ENCODE assay signal across 8 cellular contexts in genomic region chr13:110561335-110562033, GRCh38. TPM values are rescaled to one million over a fixed set of nuclear protein-coding genes. Genes with fewer than 3 reads are reported as not detected.
DNase-seq lines count a peak whose midpoint lies in the region; TF ChIP-seq lines count a peak whose summit lies in the region.

Gene RAB20, minus strand, starts transcription at chr13:110561722. Its CDS starts 203 bp downstream, at chr13:110561519.

- intact Hi-C loops in sigmoid colon (cut with DNase I), result loop anchor here (2.0 to 10.0 kb wide), 5 partner anchors 51 to 774 kb away; partner anchors contain the start of gene IRS2

- 1 to 2% methylated on average over 81 of the region's 81 CpGs for WGBS in sigmoid colon, 2 donors

- H3K9me3 ChIP-seq in sigmoid colon, result no peaks in the 10 kb centered on the region

- no peaks in the 10 kb centered on the region for H3K27me3 ChIP-seq in sigmoid colon

- TF ChIP-seq CTCF in sigmoid colon (IDR thresholded peaks at IDR 0.05), result no peak

- no peaks in the 10 kb centered on the region for H3K36me3 ChIP-seq in sigmoid colon

- TF ChIP-seq EP300 in sigmoid colon (IDR thresholded peaks at IDR 0.05), result no peak

- TF ChIP-seq POLR2A in sigmoid colon (IDR thresholded peaks at IDR 0.05), result peak; percentile 42 to 43

- peaks cover 0 to 44% (median 25%) of the 10 kb centered on the region in 4 donors for H3K4me1 ChIP-seq in sigmoid colon

- H3K4me3 ChIP-seq in sigmoid colon, result peak within 1 kb of the TSS; percentile 57 to 89 (median 76)

- peak within 1 kb of the TSS; percentile 92 to 93 (median 92) for H3K27ac ChIP-seq in sigmoid colon

- peak; percentile 96 for DNase-seq in GM03348 (ENCODE audit: low spot score)
- DNase-seq in GOT3 (lab: John Stamatoyannopoulos, UW), result peak; percentile 24
- peak; percentile 81 for DNase-seq in LoVo (ENCODE audit: low spot score)
- DNase-seq in T-helper 22 cell (ENCODE audit: low read depth), result peak; percentile 38
- DNase-seq in astrocyte of the hippocampus (ENCODE audit: low read depth, low spot score), result peak; percentile 91
- peak; percentile 25 for DNase-seq in iPS DF 19.7 (ENCODE audit: low read depth, low spot score)
- DNase-seq in sigmoid colon, result peak; percentile 95
- DNase-seq in NK-92 (lab: John Stamatoyannopoulos, UW; ENCODE audit: unreplicated experiment), result no peak

RNA-seq across cellular contexts. Expression of gene RAB20, which starts in this region (rescaled TPM):
- total RNA-seq in sigmoid colon, result 10 to 100 TPM in 3 of 4 donors, 1 to 10 TPM in 1; 6.9 to 21.3 (median 15.1) TPM
- polyA plus RNA-seq in sigmoid colon, result 10 to 100 TPM; 48.8 to 61.7 (median 59.5) TPM
